Comparison of ENCODE assay signal across 8 cellular contexts in the genomic region with DNA sequence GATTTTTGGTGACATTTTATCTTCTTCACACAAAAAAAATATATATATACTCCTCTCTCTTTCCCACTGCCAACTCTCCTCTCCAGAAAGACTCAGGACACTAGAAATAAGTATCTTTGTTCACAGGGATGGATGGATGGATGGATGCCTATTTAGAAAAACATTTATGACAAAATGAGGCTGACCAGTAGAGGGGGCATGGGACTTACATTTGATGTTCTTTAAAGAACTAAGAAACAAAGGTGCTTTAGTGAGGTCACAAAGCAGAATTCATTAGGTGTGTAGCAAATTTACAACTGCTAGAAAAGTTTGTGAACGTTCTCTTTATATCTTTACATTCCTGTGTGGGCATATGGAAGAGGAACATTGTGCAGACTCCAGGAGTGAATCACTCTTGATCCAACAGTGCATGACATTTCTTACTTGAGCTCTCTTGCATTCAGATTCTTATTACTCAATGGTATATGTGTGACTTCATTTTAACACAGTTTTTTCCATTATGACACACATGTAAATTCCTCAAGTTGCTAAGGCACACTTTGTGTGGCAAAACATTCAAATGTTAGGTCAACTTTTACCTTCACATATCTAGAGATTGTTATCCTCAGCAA. TPM values are rescaled to one million over a fixed set of nuclear protein-coding genes. Genes with fewer than 3 reads are reported as not detected.
DNase-seq lines count a peak whose midpoint lies in the region; ATAC-seq and TF ChIP-seq lines count a peak whose summit lies in the region.

No MANE protein-coding gene starts in this region.

- ATAC-seq in HG03378 (IDR thresholded peaks at IDR 0.05; ENCODE audit: unreplicated experiment) (no peak), GM18505 (IDR thresholded peaks at IDR 0.05; ENCODE audit: unreplicated experiment) (no peak)

- no peak overlapping the region for H3K4me3 Mint-ChIP-seq in osteocyte (ENCODE audit: unreplicated experiment)

- peak; percentile 60 for TF ChIP-seq CTCF in GM12873 (IDR thresholded peaks at IDR 0.05; ENCODE audit: insufficient read depth, low read depth, low read length, missing control alignments)
- peak; percentile 37; the same call in 1 of the 2 replicates for TF ChIP-seq CTCF in WERI-Rb-1 (IDR thresholded peaks at IDR 0.05; ENCODE audit: low read depth, low read length)
- TF ChIP-seq CTCF in esophagus muscularis mucosa (IDR thresholded peaks at IDR 0.05) = peak; percentile 47 to 61 (median 57)
- peak; percentile 73 for TF ChIP-seq CTCF in osteocyte (IDR thresholded peaks at IDR 0.05)

- H3K27me3 ChIP-seq in WERI-Rb-1 (ENCODE audit: insufficient read depth, low read depth, severe bottlenecking) = no peaks in the 10 kb centered on the region
- no peaks in the 10 kb centered on the region for H3K27me3 ChIP-seq in esophagus muscularis mucosa

- H3K4me1 ChIP-seq in esophagus muscularis mucosa = peaks cover 0 to 26% (median 22%) of the 10 kb centered on the region in 4 donors

- H3K9me3 Mint-ChIP-seq in osteocyte (ENCODE audit: unreplicated experiment) = no peaks in the 10 kb centered on the region

- TF ChIP-seq POLR2A in esophagus muscularis mucosa (IDR thresholded peaks at IDR 0.05; ENCODE audit: low read depth) (no peak), GM18505 (IDR thresholded peaks at IDR 0.05; ENCODE audit: borderline replicate concordance, extremely low read depth, insufficient read depth, insufficient read length) (no peak)

- TF ChIP-seq EP300 in esophagus muscularis mucosa (IDR thresholded peaks at IDR 0.05) = no peak

- no peaks in the 10 kb centered on the region for H3K36me3 Mint-ChIP-seq in osteocyte (ENCODE audit: unreplicated experiment)

- DNase-seq in AG20443 (ENCODE audit: low spot score) (peak; percentile 46), NCI-H1930 (lab: John Stamatoyannopoulos, UW) (peak; percentile 19 to 34), WERI-Rb-1 (peak; percentile 32), esophagus muscularis mucosa (ENCODE audit: extremely low spot score) (no peak), osteocyte (ENCODE audit: extremely low spot score, unreplicated experiment) (no peak)

- no peak overlapping the region for H3K4me3 ChIP-seq in WERI-Rb-1 (ENCODE audit: low read depth, low read length)
- no peak overlapping the region for H3K4me3 ChIP-seq in esophagus muscularis mucosa

- H3K4me1 Mint-ChIP-seq in osteocyte (ENCODE audit: unreplicated experiment) = peaks cover 10% of the 10 kb centered on the region

- peaks cover 2% of the 10 kb centered on the region for H3K27me3 Mint-ChIP-seq in osteocyte (ENCODE audit: unreplicated experiment)

- H3K27ac ChIP-seq in WERI-Rb-1 (no peak overlapping the region), esophagus muscularis mucosa (replicated peaks in 1 of 4) (no peak overlapping the region)

- H3K9me3 ChIP-seq in WERI-Rb-1 (ENCODE audit: severe bottlenecking) (peaks cover 3% of the 10 kb centered on the region), esophagus muscularis mucosa (no peaks in the 10 kb centered on the region)

- H3K27ac Mint-ChIP-seq in osteocyte (ENCODE audit: unreplicated experiment) = no peak overlapping the region

- WGBS in esophagus muscularis mucosa = 13% methylated on average over 1 of the region's 1 CpG

- H3K36me3 ChIP-seq in WERI-Rb-1 (no peaks in the 10 kb centered on the region), esophagus muscularis mucosa (no peaks in the 10 kb centered on the region)

- intact Hi-C loops in esophagus muscularis mucosa (cut with DNase I) = loop anchor here (5.0 kb wide), 1 partner anchor 256 kb away; no protein-coding TSS in a partner anchor

RNA-seq across cellular contexts. Expression of a gene that starts 15.8 kb away (rescaled TPM):
- 10 to 100 TPM; 14.5 to 22.1 (median 17.4) TPM for total RNA-seq in esophagus muscularis mucosa
- 19.0 and 21.9 TPM in 2 replicates for total RNA-seq in osteocyte

RNA-seq across cellular contexts. Expression of a gene that starts 45.9 kb away (rescaled TPM):
- total RNA-seq in esophagus muscularis mucosa (10 to 100 TPM; 12.0 to 47.1 (median 18.5) TPM), osteocyte (12.8 and 13.0 TPM in 2 replicates)

Comparison
In these comparisons a context has a peak if more than half of its experiments do, and no peak if none do; other contexts are left out.
1. DNase-seq: peak in AG20443 (single experiment), NCI-H1930 (2 of 2) and WERI-Rb-1 (single experiment); none in esophagus muscularis mucosa (single experiment) and osteocyte (single experiment).
2. Peak in every context shown above with its lines, with median percentiles within 50 percentile points of each other: CTCF ChIP-seq.